In genomic region chr2:58235988-58236387, GRCh38 we compare ENCODE assay signal across 20 cellular contexts. TPM values are rescaled to one million over a fixed set of nuclear protein-coding genes. Genes with fewer than 3 reads are reported as not detected.
DNase-seq lines count a peak whose midpoint lies in the region; ATAC-seq, FAIRE-seq and TF ChIP-seq lines count a peak whose summit lies in the region.
"Had no signal": no experiment of that assay in that cellular context is flagged by ENCODE, and none has a peak within 500 bp of the region (broad histone marks: within the 10 kb centered on the region; RNA-seq: fewer than 3 reads in every experiment).

No MANE protein-coding gene starts in this region.

- H2AFZ ChIP-seq in Karpas-422 (ENCODE audit: low read length): no peak overlapping the region
- H2AFZ ChIP-seq in K562 (ENCODE audit: low read depth, low read length): no peak overlapping the region

- H3K9me1 ChIP-seq in K562 (ENCODE audit: control insufficient read depth, insufficient read depth, low read length): no peaks in the 10 kb centered on the region

- H3K4me3 ChIP-seq in Karpas-422 (ENCODE audit: low read length) (no peak overlapping the region), K562 (no peak overlapping the region)
- H3K4me3 ChIP-seq: BLaER1, HAP-1 had no signal

- H3K79me2 ChIP-seq in Karpas-422 (ENCODE audit: low read length) (peaks cover 100% of the 10 kb centered on the region), K562 (ENCODE audit: control insufficient read depth, insufficient read depth, low read length) (peaks cover 100% of the 10 kb centered on the region)

- no peak for TF ChIP-seq POLR2A in K562 (conservative IDR thresholded peaks at IDR 0.05)

- DNase-seq in DMS53 (lab: John Stamatoyannopoulos, UW) (peak; percentile 4), DMS53 treated with DMSO at 0.1 percent for 48 hours (lab: John Stamatoyannopoulos, UW; ENCODE audit: unreplicated experiment) (no peak), Karpas-422 (no peak), K562 (ENCODE audit: extremely low read depth in 1 of 4, low spot score in 3 of 4) (no peak), KBM-7 (no peak), anterior cingulate cortex (lab: John Stamatoyannopoulos, UW) (no peak)
- DNase-seq: AML-193; Caco-2; CD8-positive, alpha-beta memory T cell; EL; GOT3; HFFc6; Kasumi-1 had no signal

- no peak for ATAC-seq in K562
- ATAC-seq in GM18519 (IDR thresholded peaks at IDR 0.05; ENCODE audit: low FRiP score, unreplicated experiment): no peak
- ATAC-seq in GM18909 (IDR thresholded peaks at IDR 0.05; ENCODE audit: poor library complexity, unreplicated experiment): no peak

- BruUV-seq in K562 (replicated peaks; lab: Mats Ljungman, UMichigan): no TSS peak

- no peaks in the 10 kb centered on the region for H3K9me2 ChIP-seq in Karpas-422 (replicated peaks; ENCODE audit: insufficient read depth, low read length)

- 90% methylated on average over 2 of the region's 2 CpGs for WGBS in K562 (ENCODE audit: insufficient coverage, low coverage, missing lambda C conversion rate)

- TF ChIP-seq RAD21 in K562 (CRISPR knock-in tag; conservative IDR thresholded peaks at IDR 0.05 in 1 of 2, IDR thresholded peaks at IDR 0.05 in 1 of 2): no peak

- intact Hi-C loops in K562 (cut with micrococcal nuclease): no loop called here

- no peak overlapping the region for H3K9ac ChIP-seq in Karpas-422 (ENCODE audit: low read length)
- H3K9ac ChIP-seq in K562 (ENCODE audit: insufficient read depth in 1 of 2, low read depth in 2 of 2, low read length in 2 of 2): no peak overlapping the region
- H3K9ac ChIP-seq: BLaER1 had no signal

- POLR2A ChIA-PET in K562 (lab: Yijun Ruan, JAX): no interaction called here

- peaks cover 79% of the 10 kb centered on the region for H3K4me1 ChIP-seq in Karpas-422 (ENCODE audit: low read length)
- peaks cover 0 to 17% of the 10 kb centered on the region in 2 experiments; a peak in 4 of 5 replicates for H3K4me1 ChIP-seq in K562 (replicated peaks in 1 of 2; ENCODE audit: control insufficient read depth in 2 of 2, insufficient read depth in 2 of 2, low read length in 2 of 2)

- H3K9me3 ChIP-seq in Karpas-422 (ENCODE audit: low read length): no peaks in the 10 kb centered on the region
- no peaks in the 10 kb centered on the region for H3K9me3 ChIP-seq in K562 (replicated peaks; ENCODE audit: control insufficient read depth, insufficient read depth, low read depth, low read length)
- H3K9me3 ChIP-seq: BLaER1, Caco-2, HAP-1 had no signal

- H3K36me3 ChIP-seq in Karpas-422 (ENCODE audit: insufficient read depth, low read length): no peaks in the 10 kb centered on the region
- peaks cover 3% of the 10 kb centered on the region; the same call in 2 of the 3 replicates for H3K36me3 ChIP-seq in K562 (ENCODE audit: control insufficient read depth, insufficient read depth, low read length)
- H3K36me3 ChIP-seq: BLaER1, HAP-1 had no signal

- TF ChIP-seq CTCF in K562 (IDR thresholded peaks at IDR 0.05 in 2 of 3, conservative IDR thresholded peaks at IDR 0.05 in 1 of 3; ENCODE audit: insufficient read depth in 2 of 3, low read depth in 1 of 3, low read length in 3 of 3): no peak

- H3K4me2 ChIP-seq in Karpas-422 (ENCODE audit: low read depth, low read length, poor library complexity, severe bottlenecking) (peak overlapping the region; percentile 95), K562 (ENCODE audit: insufficient read depth, low read length) (no peak overlapping the region)
- H3K4me2 ChIP-seq: BLaER1 had no signal

- CTCF ChIA-PET in K562 (lab: Yijun Ruan, JAX; ENCODE audit: low intra/inter-chr PET ratio): no interaction called here

- TF ChIP-seq EP300 in K562 (IDR thresholded peaks at IDR 0.05; ENCODE audit: low read length): no peak

- FAIRE-seq in K562 (lab: Jason Lieb, UNC): no peak
- FAIRE-seq: GM12892, HepG2 had no signal

- H3K27ac ChIP-seq in Karpas-422 (ENCODE audit: low read length) (no peak overlapping the region), K562 (ENCODE audit: extremely low read depth, low read depth, low read length) (no peak overlapping the region)
- H3K27ac ChIP-seq: 22Rv1, BLaER1 had no signal

- H4K20me1 ChIP-seq in Karpas-422 (ENCODE audit: insufficient read depth, low read depth, low read length) (no peaks in the 10 kb centered on the region), K562 (replicated peaks; ENCODE audit: control insufficient read depth, insufficient read depth, low read length) (no peaks in the 10 kb centered on the region)

- no peaks in the 10 kb centered on the region for H3K27me3 ChIP-seq in Karpas-422 (ENCODE audit: low read length)
- H3K27me3 ChIP-seq in K562 (ENCODE audit: control insufficient read depth in 2 of 2, insufficient read depth in 2 of 2, low read length in 2 of 2): no peaks in the 10 kb centered on the region
- H3K27me3 ChIP-seq: BLaER1 had no signal

- in situ Hi-C loops in K562 (cut with MboI) (no loop called here), KBM-7 (cut with MboI; ENCODE audit: low pct_unique_long_range_greater_than_20kb, low sequenced_read_pairs) (no loop called here)

TF ChIP-seq in K562, 482 proteins besides CTCF, POLR2A, EP300 and RAD21 (continues in another document):
- TF ChIP-seq HLTF (IDR thresholded peaks at IDR 0.05) (no peak), ADNP (tag; IDR thresholded peaks at IDR 0.05) (no peak), ZNF263 (CRISPR knock-in tag; IDR thresholded peaks at IDR 0.05; ENCODE audit: borderline replicate concordance) (no peak), CHAMP1 (IDR thresholded peaks at IDR 0.05) (0 out of 2 replicates have a peak, but pooled peaks have one; percentile 29), STAG1 (CRISPR knock-in tag; IDR thresholded peaks at IDR 0.05; ENCODE audit: borderline replicate concordance) (no peak), ILK (tag; IDR thresholded peaks at IDR 0.05; ENCODE audit: borderline replicate concordance, low read depth) (no peak), TRIM28 (IDR thresholded peaks at IDR 0.05) (peak; percentile 43; the same call in 1 of the 2 replicates), MEF2D (tag; conservative IDR thresholded peaks at IDR 0.05; ENCODE audit: low read depth) (no peak), TCFL5 (CRISPR knock-in tag; conservative IDR thresholded peaks at IDR 0.05) (no peak), ZNF197 (CRISPR knock-in tag; IDR thresholded peaks at IDR 0.05; ENCODE audit: low read depth) (no peak)
- TF ChIP-seq, protein P1, sequence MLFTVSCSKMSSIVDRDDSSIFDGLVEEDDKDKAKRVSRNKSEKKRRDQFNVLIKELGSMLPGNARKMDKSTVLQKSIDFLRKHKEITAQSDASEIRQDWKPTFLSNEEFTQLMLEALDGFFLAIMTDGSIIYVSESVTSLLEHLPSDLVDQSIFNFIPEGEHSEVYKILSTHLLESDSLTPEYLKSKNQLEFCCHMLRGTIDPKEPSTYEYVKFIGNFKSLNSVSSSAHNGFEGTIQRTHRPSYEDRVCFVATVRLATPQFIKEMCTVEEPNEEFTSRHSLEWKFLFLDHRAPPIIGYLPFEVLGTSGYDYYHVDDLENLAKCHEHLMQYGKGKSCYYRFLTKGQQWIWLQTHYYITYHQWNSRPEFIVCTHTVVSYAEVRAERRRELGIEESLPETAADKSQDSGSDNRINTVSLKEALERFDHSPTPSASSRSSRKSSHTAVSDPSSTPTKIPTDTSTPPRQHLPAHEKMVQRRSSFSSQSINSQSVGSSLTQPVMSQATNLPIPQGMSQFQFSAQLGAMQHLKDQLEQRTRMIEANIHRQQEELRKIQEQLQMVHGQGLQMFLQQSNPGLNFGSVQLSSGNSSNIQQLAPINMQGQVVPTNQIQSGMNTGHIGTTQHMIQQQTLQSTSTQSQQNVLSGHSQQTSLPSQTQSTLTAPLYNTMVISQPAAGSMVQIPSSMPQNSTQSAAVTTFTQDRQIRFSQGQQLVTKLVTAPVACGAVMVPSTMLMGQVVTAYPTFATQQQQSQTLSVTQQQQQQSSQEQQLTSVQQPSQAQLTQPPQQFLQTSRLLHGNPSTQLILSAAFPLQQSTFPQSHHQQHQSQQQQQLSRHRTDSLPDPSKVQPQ (CRISPR knock-in tag; IDR thresholded peaks at IDR 0.05; ENCODE audit: borderline replicate concordance): no peak

RNA-seq across cellular contexts. Expression of gene FANCL, which starts 5.1 kb away (rescaled TPM):
- total RNA-seq in Karpas-422 (2014; rRNA removed; shearing (Covaris generic); ENCODE audit: low replicate concordance): 55.3 and 95.8 TPM in 2 replicates
- total RNA-seq in K562 (2011; cell fraction: chromatin; rRNA removed; ENCODE audit: low replicate concordance): 63.6 and 145 TPM in 2 replicates
- total RNA-seq in K562 (2011; cell fraction: nucleolus; rRNA removed): 20.5 and 27.0 TPM in 2 replicates
- total RNA-seq in K562 (2011; cell fraction: nucleoplasm; rRNA removed): 47.0 and 63.5 TPM in 2 replicates
- total RNA-seq in K562 (2014; rRNA removed) (29.3 and 36.7 TPM in 2 replicates), K562 (2014; rRNA removed; fragmentation: Illumina TruSeq; extraction: Trizol) (58.5 and 62.6 TPM in 2 replicates), K562 (2015; rRNA removed; fragmentation: Illumina TruSeq; extraction: Trizol) (41.5 and 43.4 TPM in 2 replicates), K562 (2021) (37.8 and 39.9 TPM in 2 replicates)
- polyA plus RNA-seq in K562 (2011; rRNA removed) (76.1 and 87.1 TPM in 2 replicates), K562 (2014; fragmentation: Illumina TruSeq; extraction: Trizol) (43.1 and 44.3 TPM in 2 replicates), K562 (2014; fragmentation: Nextera tagmentation; extraction: Ambion mirVana) (100 to 1,000 TPM; 106 to 120 TPM), K562 (2014; rRNA removed) (59.9 and 64.0 TPM in 2 replicates)
- polyA plus RNA-seq in K562 (2011; cell fraction: cytosol; rRNA removed): 10.9 and 26.7 TPM in 2 replicates
- 72.7 and 134 TPM in 2 replicates for polyA plus RNA-seq in K562 (2011; cell fraction: nucleus; rRNA removed)
- 35.6 and 36.1 TPM in 2 replicates for polyA plus RNA-seq in K562 (2012)
- polyA minus RNA-seq in K562 (2011; rRNA and poly(A)+ RNA removed): 105 TPM in 2 replicates
- polyA minus RNA-seq in K562 (2011; cell fraction: cytosol; rRNA and poly(A)+ RNA removed): 15.4 and 24.1 TPM in 2 replicates
- polyA minus RNA-seq in K562 (2011; cell fraction: nucleus; rRNA and poly(A)+ RNA removed): 68.9 and 125 TPM in 2 replicates
